In genomic region chr11:85052636-85053035, GRCh38 we compare ENCODE assay signal across 1 cellular context.
TF ChIP-seq lines count a peak whose summit lies in the region.

No MANE protein-coding gene starts in this region.

TF ChIP-seq in GM23338, 12 proteins besides CTCF, POLR2A, EP300 and RAD21 (continued from another document):
- TF ChIP-seq ZNF462 (CRISPR knock-in tag; IDR thresholded peaks at IDR 0.05) (no peak), STAT1 (IDR thresholded peaks at IDR 0.05; ENCODE audit: unreplicated experiment) (no peak), CREB1 (CRISPR knock-in tag; IDR thresholded peaks at IDR 0.05; ENCODE audit: low read depth) (no peak), ZNF114 (CRISPR knock-in tag; IDR thresholded peaks at IDR 0.05) (no peak)
TF ChIP-seq in GM23338: peak in this region for 0.
